Comparison of ENCODE assay signal across 13 cellular contexts in genomic region chr4:42018451-42018850, GRCh38. TPM values are rescaled to one million over a fixed set of nuclear protein-coding genes. Genes with fewer than 3 reads are reported as not detected.
DNase-seq lines count a peak whose midpoint lies in the region; FAIRE-seq and TF ChIP-seq lines count a peak whose summit lies in the region.
"Had no signal": no experiment of that assay in that cellular context is flagged by ENCODE, and none has a peak within 500 bp of the region (broad histone marks: within the 10 kb centered on the region; RNA-seq: fewer than 3 reads in every experiment).

No MANE protein-coding gene starts in this region.

- H3K27me3 ChIP-seq in WERI-Rb-1 (ENCODE audit: insufficient read depth, low read depth, severe bottlenecking) (no peaks in the 10 kb centered on the region), spleen (replicated peaks in 1 of 7) (no peaks in the 10 kb centered on the region)

- TF ChIP-seq POLR2A in GM12891 (IDR thresholded peaks at IDR 0.05; ENCODE audit: low read depth, low read length) (no peak), spleen (IDR thresholded peaks at IDR 0.05) (no peak)

- H3K4me3 ChIP-seq in WERI-Rb-1 (ENCODE audit: low read depth, low read length) (no peak overlapping the region), spleen (no peak overlapping the region)
- H3K4me3 ChIP-seq: A549, HAP-1 had no signal

- WGBS in spleen, 5 donors, result 89 to 99% (median 93%) methylated on average over 2 of the region's 2 CpGs

- no peaks in the 10 kb centered on the region for H3K4me1 ChIP-seq in spleen
- H3K4me1 ChIP-seq: A549 had no signal

- H3K36me3 ChIP-seq in WERI-Rb-1 (peaks cover 17% of the 10 kb centered on the region), spleen (peaks cover 0 to 53% (median 28%) of the 10 kb centered on the region in 6 donors)

- intact Hi-C loops in spleen (cut with DNase I; ENCODE audit: low total_unique reads), result no loop called here

- no peak overlapping the region for H3K27ac ChIP-seq in WERI-Rb-1
- no peak overlapping the region for H3K27ac ChIP-seq in spleen
- H3K27ac ChIP-seq: A549 had no signal

- H3K9me3 ChIP-seq in WERI-Rb-1 (ENCODE audit: severe bottlenecking), result no peaks in the 10 kb centered on the region
- H3K9me3 ChIP-seq in spleen, result no peaks in the 10 kb centered on the region
- H3K9me3 ChIP-seq: A549, HAP-1 had no signal

- FAIRE-seq in GM12891 (lab: Jason Lieb, UNC), result no peak
- FAIRE-seq: A549 had no signal

- TF ChIP-seq CTCF in WERI-Rb-1 (IDR thresholded peaks at IDR 0.05; ENCODE audit: low read depth, low read length) (no peak), spleen (IDR thresholded peaks at IDR 0.05 in 8 of 11, conservative IDR thresholded peaks at IDR 0.05 in 3 of 11) (no peak)

- DNase-seq in A172 (ENCODE audit: low spot score), result peak; percentile 5
- peak; percentile 87 for DNase-seq in LHCN-M2 (ENCODE audit: low read depth)
- peak; percentile 23 for DNase-seq in WERI-Rb-1
- DNase-seq in fibroblast of peridontal ligament (ENCODE audit: extremely low read depth), result peak; percentile 30
- DNase-seq in stimulated activated CD8-positive, alpha-beta memory T cell treated with anti-CD3 and anti-CD28 coated beads, Interleukin-4, amount 100 ng/mL, for 48 hours, result no peak
- DNase-seq in activated CD8-positive, alpha-beta memory T cell treated with anti-CD3 and anti-CD28 coated beads, Interleukin-2, amount 50 U/mL, for 4 hours, result no peak
- DNase-seq in GM12891 (ENCODE audit: insufficient read length, low spot score), result no peak
- DNase-seq in spleen, result no peak
- DNase-seq: Karpas-422, NCI-H1930, NCI-H510A treated with DMSO at 0.1 percent for 48 hours had no signal

TF ChIP-seq in GM12891, 5 proteins besides CTCF, POLR2A, EP300 and RAD21:
- TF ChIP-seq TAF1 (IDR thresholded peaks at IDR 0.05; ENCODE audit: low read depth, low read length) (no peak), PAX5 (IDR thresholded peaks at IDR 0.05; ENCODE audit: insufficient read depth, low read length, severe bottlenecking) (no peak), POU2F2 (IDR thresholded peaks at IDR 0.05; ENCODE audit: low read depth, low read length) (no peak), POLR2AphosphoS5 (IDR thresholded peaks at IDR 0.05; ENCODE audit: low read depth, low read length) (no peak), SPI1 (IDR thresholded peaks at IDR 0.05; ENCODE audit: low read depth, low read length) (no peak)

RNA-seq across cellular contexts. Expression of gene SLC30A9, which starts 28.1 kb away (rescaled TPM):
- total RNA-seq in A172 (2014; rRNA removed; shearing (Covaris generic)), result 96.8 and 105 TPM in 2 replicates
- total RNA-seq in LHCN-M2 (2014; rRNA removed) (77.7 and 85.8 TPM in 2 replicates), spleen (10 to 100 TPM; 28.1 to 54.4 (median 35.0) TPM)
- 22.7 TPM for polyA plus RNA-seq in LHCN-M2 (2012)
- polyA plus RNA-seq in GM12891 (2012; ENCODE audit: low read depth, missing spikeins), result 26.1 TPM
- polyA plus RNA-seq in spleen, result 10 to 100 TPM in 1 of 3 donors, 1 to 10 TPM in 2; 7.1 to 11.0 (median 8.5) TPM

RNA-seq across cellular contexts. Expression of gene DCAF4L1, which starts 36.9 kb away (rescaled TPM):
- total RNA-seq in A172 (2014; rRNA removed; shearing (Covaris generic)), result not detected in 2 replicates
- total RNA-seq in LHCN-M2 (2014; rRNA removed) (under 0.01 and 0.06 TPM in 2 replicates), spleen (1 to 10 TPM in 2 of 7 donors, under 1 TPM in 5; 0.37 to 2.5 (median 0.79) TPM)
- polyA plus RNA-seq in LHCN-M2 (2012), result 0.02 TPM
- polyA plus RNA-seq in GM12891 (2012; ENCODE audit: low read depth, missing spikeins), result 0.05 TPM
- polyA plus RNA-seq in spleen, result under 1 TPM; 0.15 to 0.20 (median 0.16) TPM

Comparison
In these comparisons a context has a peak if more than half of its experiments do, and no peak if none do; other contexts are left out.
1. DNase-seq: peak in A172 (single experiment), LHCN-M2 (single experiment), WERI-Rb-1 (single experiment) and fibroblast of peridontal ligament (single experiment); none in stimulated activated CD8-positive, alpha-beta memory T cell treated with anti-CD3 and anti-CD28 coated beads, Interleukin-4, amount 100 ng/mL, for 48 hours (single experiment), activated CD8-positive, alpha-beta memory T cell treated with anti-CD3 and anti-CD28 coated beads, Interleukin-2, amount 50 U/mL, for 4 hours (single experiment), GM12891 (single experiment) and spleen (single experiment).